Comparison of ENCODE assay signal across 19 cellular contexts in genomic region chr7:151095123-151095797, GRCh38. TPM values are rescaled to one million over a fixed set of nuclear protein-coding genes. Genes with fewer than 3 reads are reported as not detected.
DNase-seq lines count a peak whose midpoint lies in the region; ATAC-seq, FAIRE-seq and TF ChIP-seq lines count a peak whose summit lies in the region.
"Had no signal": no experiment of that assay in that cellular context is flagged by ENCODE, and none has a peak within 500 bp of the region (broad histone marks: within the 10 kb centered on the region; RNA-seq: fewer than 3 reads in every experiment).

No MANE protein-coding gene starts in this region.

- peaks cover 15% of the 10 kb centered on the region; the same call in 1 of the 2 replicates for H3K36me3 ChIP-seq in BLaER1
- no peaks in the 10 kb centered on the region for H3K36me3 ChIP-seq in Loucy (ENCODE audit: insufficient read depth, low read length)
- H3K36me3 ChIP-seq in GM12878 (ENCODE audit: control insufficient read depth in 2 of 2, insufficient read depth in 2 of 2, low read length in 1 of 2) = peaks cover 0 to 5% of the 10 kb centered on the region in 2 experiments; a peak in 3 of 4 replicates
- H3K36me3 ChIP-seq in neuronal stem cell (replicated peaks in 1 of 2; ENCODE audit: control insufficient read depth in 2 of 2, insufficient read depth in 2 of 2, low read length in 2 of 2) = peaks cover 5 to 41% of the 10 kb centered on the region in 2 donors
- peaks cover 9% of the 10 kb centered on the region for H3K36me3 ChIP-seq in upper lobe of right lung
- H3K36me3 ChIP-seq: neutrophil had no signal

- TF ChIP-seq POLR2A in GM12878 (IDR thresholded peaks at IDR 0.05; ENCODE audit: low read depth, low read length) = no peak

- H3K4me2 ChIP-seq in BLaER1 (peak overlapping the region; percentile 13), Loucy (ENCODE audit: low read depth, low read length, poor library complexity, severe bottlenecking) (no peak overlapping the region), GM12878 (ENCODE audit: control insufficient read depth, insufficient read depth) (no peak overlapping the region), neuronal stem cell (ENCODE audit: insufficient read depth, low read length, poor library complexity, severe bottlenecking) (no peak overlapping the region)
- H3K4me2 ChIP-seq: hepatocyte, KMS-11 had no signal

- H2BK120ac ChIP-seq in neuronal stem cell (ENCODE audit: low read depth, low read length) = no peak overlapping the region

- H3K9ac ChIP-seq in BLaER1 = 0 out of 2 replicates have a peak overlapping the region, but pooled peaks have one; percentile 30
- H3K9ac ChIP-seq in Loucy (ENCODE audit: low read depth, low read length, poor library complexity, severe bottlenecking) = no peak overlapping the region
- H3K9ac ChIP-seq in GM12878 (ENCODE audit: control insufficient read depth, insufficient read depth, low read length) = no peak overlapping the region
- no peak overlapping the region for H3K9ac ChIP-seq in neuronal stem cell (ENCODE audit: low read depth, low read length, poor library complexity)
- H3K9ac ChIP-seq: KMS-11 had no signal

- H4K20me1 ChIP-seq in BLaER1 (peaks cover 99% of the 10 kb centered on the region), Loucy (ENCODE audit: insufficient read depth, low read length, poor library complexity, severe bottlenecking) (peaks cover 42% of the 10 kb centered on the region), GM12878 (ENCODE audit: control insufficient read depth, insufficient read depth) (no peaks in the 10 kb centered on the region; the same call in 1 of the 2 replicates)

- no peak for DNase-seq in GM12878 (ENCODE audit: low read depth, low spot score)
- DNase-seq in neuronal stem cell (ENCODE audit: low spot score) = no peak
- no peak for DNase-seq in cerebellar cortex (ENCODE audit: low spot score)
- no peak for DNase-seq in upper lobe of right lung
- DNase-seq in sciatic nerve (ENCODE audit: low spot score) = no peak
- DNase-seq: activated CD4-positive, alpha-beta T cell treated with anti-CD3 and anti-CD28 coated beads for 48 hours; activated naive CD8-positive, alpha-beta T cell treated with anti-CD3 and anti-CD28 coated beads, Interleukin-2, amount 50 U/mL, for 24 hours; brain microvascular endothelial cell; C1 segment of cervical spinal cord; NCI-H2029; SW 1271; testis had no signal

- H2AFZ ChIP-seq in Loucy (ENCODE audit: low read length) (no peak overlapping the region), GM12878 (ENCODE audit: control insufficient read depth, low read depth, low read length) (no peak overlapping the region), neuronal stem cell (ENCODE audit: low read length) (no peak overlapping the region)
- H2AFZ ChIP-seq: hepatocyte had no signal

- in situ Hi-C loops in GM12878 (cut with MboI) = no loop called here

- H3K23ac ChIP-seq in neuronal stem cell (ENCODE audit: low read depth, low read length, poor library complexity) = peak overlapping the region; percentile 50

- RAD21 ChIA-PET in GM12878 (lab: Charles Lee; ENCODE audit: unreplicated experiment) = no interaction called here

- WGBS in GM12878 (ENCODE audit: insufficient coverage, insufficient replicate concordance, low lambda C conversion rate, missing lambda C conversion rate) = 77% methylated on average over 10 of the region's 10 CpGs
- WGBS in neuronal stem cell (ENCODE audit: extremely low coverage in 2 of 2, insufficient read length in 2 of 2, insufficient replicate concordance in 1 of 2), 2 donors = no CpG with 5 or more reads among the region's 10 CpGs

- no peak overlapping the region for H3K14ac ChIP-seq in neuronal stem cell (ENCODE audit: low read length)

- H4K8ac ChIP-seq in neuronal stem cell (ENCODE audit: low read depth, low read length) = no peak overlapping the region

- intact Hi-C loops in GM12878 (cut with micrococcal nuclease; ENCODE audit: unreplicated experiment) (no loop called here), upper lobe of right lung (cut with DNase I) (no loop called here), sciatic nerve (cut with DNase I) (no loop called here)

- no peak overlapping the region for H4K91ac ChIP-seq in neuronal stem cell (ENCODE audit: low read depth, low read length, poor library complexity)

- no peaks in the 10 kb centered on the region for H3K9me2 ChIP-seq in Loucy (replicated peaks; ENCODE audit: low read depth, low read length)

- H2BK15ac ChIP-seq in neuronal stem cell (ENCODE audit: low read length) = no peak overlapping the region

- H3K9me3 ChIP-seq in BLaER1 = no peaks in the 10 kb centered on the region
- no peaks in the 10 kb centered on the region for H3K9me3 ChIP-seq in Loucy (ENCODE audit: insufficient read depth, low read depth, low read length)
- H3K9me3 ChIP-seq in GM12878 (replicated peaks; ENCODE audit: control insufficient read depth, insufficient read depth, low read length) = no peaks in the 10 kb centered on the region
- H3K9me3 ChIP-seq in neuronal stem cell (replicated peaks in 1 of 2; ENCODE audit: control insufficient read depth in 2 of 2, insufficient read depth in 1 of 2, low read depth in 1 of 2, low read length in 2 of 2) = no peaks in the 10 kb centered on the region
- no peaks in the 10 kb centered on the region for H3K9me3 ChIP-seq in upper lobe of right lung
- H3K9me3 ChIP-seq: neutrophil, testis had no signal

- BruUV-seq in GM12878 (replicated peaks; lab: Mats Ljungman, UMichigan) = no TSS peak

- H3K79me1 ChIP-seq in neuronal stem cell (ENCODE audit: low read depth, low read length) = peaks cover 25% of the 10 kb centered on the region

- peak overlapping the region; percentile 28 for H2AK5ac ChIP-seq in neuronal stem cell (ENCODE audit: low read depth, low read length)

- no peaks in the 10 kb centered on the region for H3F3A ChIP-seq in Loucy (ENCODE audit: low read depth)

- 0 out of 3 replicates have a peak, but pooled peaks have one; percentile 25 for ATAC-seq in GM12878
- no peak for ATAC-seq in upper lobe of right lung
- no peak for ATAC-seq in sciatic nerve
- ATAC-seq in HG03196 (IDR thresholded peaks at IDR 0.05; ENCODE audit: unreplicated experiment) = no peak
- ATAC-seq: activated naive CD8-positive, alpha-beta T cell treated with anti-CD3 and anti-CD28 coated beads, Interleukin-2, amount 50 U/mL, for 24 hours had no signal

- H3K79me2 ChIP-seq in Loucy (ENCODE audit: insufficient read depth, low read length) = peaks cover 70% of the 10 kb centered on the region; the same call in 1 of the 2 replicates
- H3K79me2 ChIP-seq in GM12878 (ENCODE audit: control insufficient read depth, insufficient read depth, low read length) = peaks cover 48% of the 10 kb centered on the region

- CTCF ChIA-PET in GM12878 (lab: Yijun Ruan, JAX) = interaction anchor here (3.4 kb wide), 1 partner anchor 15 kb away, joined by 19 read pairs; no protein-coding TSS in a partner anchor

- H3K27ac ChIP-seq in BLaER1 (peak overlapping the region; percentile 4; the same call in 1 of the 2 replicates), GM12878 (ENCODE audit: control insufficient read depth, insufficient read depth) (no peak overlapping the region), neuronal stem cell (replicated peaks; ENCODE audit: low read length) (no peak overlapping the region), upper lobe of right lung (no peak overlapping the region)
- H3K27ac ChIP-seq: brain microvascular endothelial cell, coronary artery, hepatocyte, KMS-11, neutrophil, testis had no signal

- H3K4ac ChIP-seq in neuronal stem cell (ENCODE audit: low read length) = no peak overlapping the region

- TF ChIP-seq EP300 in GM12878 (IDR thresholded peaks at IDR 0.05; ENCODE audit: borderline replicate concordance in 1 of 2, control insufficient read depth in 1 of 2, low read depth in 2 of 2, low read length in 2 of 2) = no peak

- H3K4me1 ChIP-seq in BLaER1 = peaks cover 90% of the 10 kb centered on the region
- no peaks in the 10 kb centered on the region for H3K4me1 ChIP-seq in Loucy (ENCODE audit: insufficient read depth, low read length, poor library complexity, severe bottlenecking)
- H3K4me1 ChIP-seq in GM12878 (ENCODE audit: control insufficient read depth, insufficient read depth, low read length) = no peaks in the 10 kb centered on the region; the same call in 1 of the 2 replicates
- peaks cover 0 to 2% of the 10 kb centered on the region in 2 donors for H3K4me1 ChIP-seq in neuronal stem cell (ENCODE audit: control insufficient read depth in 2 of 2, insufficient read depth in 1 of 2, low read depth in 1 of 2, low read length in 2 of 2)
- H3K4me1 ChIP-seq in upper lobe of right lung = peaks cover 17% of the 10 kb centered on the region

- H2BK12ac ChIP-seq in neuronal stem cell (ENCODE audit: low read length) = no peak overlapping the region

- H2BK5ac ChIP-seq in neuronal stem cell (ENCODE audit: low read length) = no peak overlapping the region

- no peak overlapping the region for H3K4me3 ChIP-seq in BLaER1
- no peak overlapping the region for H3K4me3 ChIP-seq in Loucy (ENCODE audit: low read length, poor library complexity, severe bottlenecking)
- H3K4me3 ChIP-seq in GM12878 = no peak overlapping the region
- H3K4me3 ChIP-seq in neuronal stem cell (ENCODE audit: low read length in 2 of 2) = no peak overlapping the region
- no peak overlapping the region for H3K4me3 ChIP-seq in upper lobe of right lung
- H3K4me3 ChIP-seq: coronary artery, hepatocyte, testis had no signal

- no peak overlapping the region for H3K18ac ChIP-seq in neuronal stem cell (ENCODE audit: low read length)

- POLR2A ChIA-PET in GM12878 (lab: Charles Lee) = interaction anchor here (0.5 kb wide), 1 partner anchor 422 kb away, joined by 4 read pairs; no protein-coding TSS in a partner anchor

- H3K27me3 ChIP-seq in BLaER1 (no peaks in the 10 kb centered on the region), Loucy (ENCODE audit: insufficient read depth, low read length, poor library complexity, severe bottlenecking) (no peaks in the 10 kb centered on the region), GM12878 (replicated peaks in 1 of 2; ENCODE audit: control insufficient read depth in 2 of 2, insufficient read depth in 2 of 2, low read length in 1 of 2) (no peaks in the 10 kb centered on the region), neuronal stem cell (ENCODE audit: control insufficient read depth in 3 of 3, insufficient read depth in 3 of 3, low read depth in 1 of 3, low read length in 3 of 3) (no peaks in the 10 kb centered on the region), upper lobe of right lung (no peaks in the 10 kb centered on the region)
- H3K27me3 ChIP-seq: brain microvascular endothelial cell, hepatocyte, neutrophil, testis had no signal

- peak; percentile 12; the same call in 1 of the 2 replicates for TF ChIP-seq CTCF in Loucy (conservative IDR thresholded peaks at IDR 0.05; ENCODE audit: low read length)
- no peak for TF ChIP-seq CTCF in GM12878 (IDR thresholded peaks at IDR 0.05 in 2 of 3, conservative IDR thresholded peaks at IDR 0.05 in 1 of 3; ENCODE audit: control insufficient read depth in 2 of 3, extremely low read depth in 1 of 3, insufficient read depth in 1 of 3, low read depth in 3 of 3, low read length in 3 of 3)
- TF ChIP-seq CTCF in upper lobe of right lung (IDR thresholded peaks at IDR 0.05) = no peak

- TF ChIP-seq RAD21 in GM12878 (IDR thresholded peaks at IDR 0.05; ENCODE audit: insufficient read depth, low read depth, low read length) = no peak

- SMC1A ChIA-PET in GM12878 (lab: Charles Lee; ENCODE audit: uncharacterized antibody, unreplicated experiment) = interaction anchor here (0.8 to 1.0 kb wide), 2 partner anchors 16 to 313 kb away, joined by 3 read pairs; no protein-coding TSS in a partner anchor

- FAIRE-seq in GM12878 (lab: Jason Lieb, UNC) = no peak

RNA-seq across cellular contexts. Expression of gene AGAP3, which starts 9.0 kb away (rescaled TPM):
- 96.1 TPM in 2 replicates for total RNA-seq in GM12878 (2013; cell fraction: nucleolus; rRNA removed)
- total RNA-seq in GM12878 (2014; rRNA removed) (20.7 and 24.7 TPM in 2 replicates), GM12878 (2014; rRNA removed; fragmentation: Illumina TruSeq; extraction: Trizol) (13.4 and 15.4 TPM in 2 replicates), GM12878 (2021) (62.9 and 68.1 TPM in 2 replicates), upper lobe of right lung (152 TPM), sciatic nerve (99.7 TPM)
- 7.9 TPM for polyA plus RNA-seq in GM12878 (2011; ENCODE audit: low read depth)
- polyA plus RNA-seq in GM12878 (2011; rRNA removed) (16.6 and 28.5 TPM in 2 replicates), GM12878 (2014; fragmentation: Illumina TruSeq; extraction: Trizol) (7.2 and 16.0 TPM in 2 replicates), GM12878 (2014; fragmentation: Nextera tagmentation; extraction: Ambion mirVana) (1 to 10 TPM; 1.8 to 4.7 TPM), GM12878 (2014; rRNA removed) (39.8 and 40.5 TPM in 2 replicates), GM12878 (2016; fragmentation: Nextera tagmentation; extraction: Ambion mirVana) (1 to 10 TPM; 8.5 to 9.0 TPM)
- polyA plus RNA-seq in GM12878 (2011; cell fraction: cytosol; rRNA removed) = 51.9 and 57.9 TPM in 2 replicates
- polyA plus RNA-seq in GM12878 (2011; cell fraction: nucleus; rRNA removed) = 172 and 269 TPM in 2 replicates
- polyA plus RNA-seq in GM12878 (2012) = 21.8 and 23.5 TPM in 2 replicates
- 25.7 and 40.0 TPM in 2 replicates for polyA minus RNA-seq in GM12878 (2011; rRNA and poly(A)+ RNA removed)
- polyA minus RNA-seq in GM12878 (2011; cell fraction: cytosol; rRNA and poly(A)+ RNA removed) = 17.4 and 25.4 TPM in 2 replicates
- 49.2 and 81.9 TPM in 2 replicates for polyA minus RNA-seq in GM12878 (2011; cell fraction: nucleus; rRNA and poly(A)+ RNA removed)
- 45.7 TPM for polyA plus RNA-seq in neuronal stem cell (2013, experiment 1 of 2)
- 45.5 TPM for polyA plus RNA-seq in neuronal stem cell (2013, experiment 2 of 2)

RNA-seq across cellular contexts. Expression of gene TMUB1, which starts 12.0 kb away (rescaled TPM):
- total RNA-seq in GM12878 (2013; cell fraction: nucleolus; rRNA removed) = 13.2 and 14.1 TPM in 2 replicates
- total RNA-seq in GM12878 (2014; rRNA removed) (48.2 and 51.6 TPM in 2 replicates), GM12878 (2014; rRNA removed; fragmentation: Illumina TruSeq; extraction: Trizol) (10.8 and 12.3 TPM in 2 replicates), GM12878 (2021) (74.7 and 79.5 TPM in 2 replicates), upper lobe of right lung (36.3 TPM), sciatic nerve (27.8 TPM)
- 10.6 TPM for polyA plus RNA-seq in GM12878 (2011; ENCODE audit: low read depth)
- polyA plus RNA-seq in GM12878 (2011; rRNA removed) (4.9 and 17.8 TPM in 2 replicates), GM12878 (2014; fragmentation: Illumina TruSeq; extraction: Trizol) (1.4 and 11.9 TPM in 2 replicates), GM12878 (2014; fragmentation: Nextera tagmentation; extraction: Ambion mirVana) (under 1 TPM in 1 of 2 experiments, not detected in 1; 0.27 TPM), GM12878 (2014; rRNA removed) (63.9 and 74.4 TPM in 2 replicates), GM12878 (2016; fragmentation: Nextera tagmentation; extraction: Ambion mirVana) (10 to 100 TPM; 41.3 to 48.4 TPM)
- 33.1 and 43.2 TPM in 2 replicates for polyA plus RNA-seq in GM12878 (2011; cell fraction: cytosol; rRNA removed)
- 70.0 and 81.9 TPM in 2 replicates for polyA plus RNA-seq in GM12878 (2011; cell fraction: nucleus; rRNA removed)
- polyA plus RNA-seq in GM12878 (2012) = 59.9 and 68.3 TPM in 2 replicates
- polyA minus RNA-seq in GM12878 (2011; rRNA and poly(A)+ RNA removed) = 4.5 and 12.9 TPM in 2 replicates
- 16.6 and 17.5 TPM in 2 replicates for polyA minus RNA-seq in GM12878 (2011; cell fraction: cytosol; rRNA and poly(A)+ RNA removed)
- polyA minus RNA-seq in GM12878 (2011; cell fraction: nucleus; rRNA and poly(A)+ RNA removed) = 8.8 and 11.9 TPM in 2 replicates
- 45.7 TPM for polyA plus RNA-seq in neuronal stem cell (2013, experiment 1 of 2)
- polyA plus RNA-seq in neuronal stem cell (2013, experiment 2 of 2) = 44.8 TPM

RNA-seq across cellular contexts. Expression of gene FASTK, which starts 14.7 kb away (rescaled TPM):
- total RNA-seq in GM12878 (2013; cell fraction: nucleolus; rRNA removed) = 94.3 and 112 TPM in 2 replicates
- total RNA-seq in GM12878 (2014; rRNA removed) (84.3 and 93.9 TPM in 2 replicates), GM12878 (2014; rRNA removed; fragmentation: Illumina TruSeq; extraction: Trizol) (22.8 and 26.6 TPM in 2 replicates), GM12878 (2021) (79.2 and 82.0 TPM in 2 replicates), upper lobe of right lung (54.2 TPM), sciatic nerve (57.9 TPM)
- 16.1 TPM for polyA plus RNA-seq in GM12878 (2011; ENCODE audit: low read depth)
- polyA plus RNA-seq in GM12878 (2011; rRNA removed) (13.0 and 26.9 TPM in 2 replicates), GM12878 (2014; fragmentation: Illumina TruSeq; extraction: Trizol) (8.5 and 23.7 TPM in 2 replicates), GM12878 (2014; fragmentation: Nextera tagmentation; extraction: Ambion mirVana) (1 to 10 TPM in 1 of 2 experiments, under 1 TPM in 1; 0.19 to 4.1 TPM), GM12878 (2014; rRNA removed) (102 and 123 TPM in 2 replicates), GM12878 (2016; fragmentation: Nextera tagmentation; extraction: Ambion mirVana) (10 to 100 TPM; 86.3 to 96.5 TPM)
- polyA plus RNA-seq in GM12878 (2011; cell fraction: cytosol; rRNA removed) = 41.0 and 54.1 TPM in 2 replicates
- polyA plus RNA-seq in GM12878 (2011; cell fraction: nucleus; rRNA removed) = 382 and 387 TPM in 2 replicates
- 54.4 and 55.2 TPM in 2 replicates for polyA plus RNA-seq in GM12878 (2012)
- 18.9 and 39.2 TPM in 2 replicates for polyA minus RNA-seq in GM12878 (2011; rRNA and poly(A)+ RNA removed)
- 13.2 and 13.5 TPM in 2 replicates for polyA minus RNA-seq in GM12878 (2011; cell fraction: cytosol; rRNA and poly(A)+ RNA removed)
- polyA minus RNA-seq in GM12878 (2011; cell fraction: nucleus; rRNA and poly(A)+ RNA removed) = 59.7 and 77.0 TPM in 2 replicates
- polyA plus RNA-seq in neuronal stem cell (2013, experiment 1 of 2) = 40.4 TPM
- 40.8 TPM for polyA plus RNA-seq in neuronal stem cell (2013, experiment 2 of 2)

RNA-seq across cellular contexts. Expression of gene SLC4A2, which starts 35.9 kb away (rescaled TPM):
- total RNA-seq in GM12878 (2013; cell fraction: nucleolus; rRNA removed) = 37.3 and 42.1 TPM in 2 replicates
- total RNA-seq in GM12878 (2014; rRNA removed) (50.7 and 51.0 TPM in 2 replicates), GM12878 (2014; rRNA removed; fragmentation: Illumina TruSeq; extraction: Trizol) (15.6 and 17.4 TPM in 2 replicates), GM12878 (2021) (69.1 and 78.6 TPM in 2 replicates), upper lobe of right lung (178 TPM), sciatic nerve (87.5 TPM)
- 14.2 TPM for polyA plus RNA-seq in GM12878 (2011; ENCODE audit: low read depth)
- polyA plus RNA-seq in GM12878 (2011; rRNA removed) (10.8 and 25.8 TPM in 2 replicates), GM12878 (2014; fragmentation: Illumina TruSeq; extraction: Trizol) (2.9 and 21.9 TPM in 2 replicates), GM12878 (2014; fragmentation: Nextera tagmentation; extraction: Ambion mirVana) (10 to 100 TPM in 1 of 2 experiments, 1 to 10 TPM in 1; 2.7 to 12.1 TPM), GM12878 (2014; rRNA removed) (63.8 and 68.7 TPM in 2 replicates), GM12878 (2016; fragmentation: Nextera tagmentation; extraction: Ambion mirVana) (10 to 100 TPM; 34.4 to 38.9 TPM)
- 32.2 and 35.6 TPM in 2 replicates for polyA plus RNA-seq in GM12878 (2011; cell fraction: cytosol; rRNA removed)
- 168 and 199 TPM in 2 replicates for polyA plus RNA-seq in GM12878 (2011; cell fraction: nucleus; rRNA removed)
- 46.6 and 51.1 TPM in 2 replicates for polyA plus RNA-seq in GM12878 (2012)
- 10.8 and 27.9 TPM in 2 replicates for polyA minus RNA-seq in GM12878 (2011; rRNA and poly(A)+ RNA removed)
- 10.4 and 11.4 TPM in 2 replicates for polyA minus RNA-seq in GM12878 (2011; cell fraction: cytosol; rRNA and poly(A)+ RNA removed)
- polyA minus RNA-seq in GM12878 (2011; cell fraction: nucleus; rRNA and poly(A)+ RNA removed) = 46.8 and 68.3 TPM in 2 replicates
- 47.2 TPM for polyA plus RNA-seq in neuronal stem cell (2013, experiment 1 of 2)
- polyA plus RNA-seq in neuronal stem cell (2013, experiment 2 of 2) = 44.5 TPM

RNA-seq across cellular contexts. Expression of gene CDK5, which starts 37.6 kb away (rescaled TPM):
- 7.9 and 9.3 TPM in 2 replicates for total RNA-seq in GM12878 (2013; cell fraction: nucleolus; rRNA removed)
- total RNA-seq in GM12878 (2014; rRNA removed) (25.9 and 30.3 TPM in 2 replicates), GM12878 (2014; rRNA removed; fragmentation: Illumina TruSeq; extraction: Trizol) (18.2 and 19.4 TPM in 2 replicates), GM12878 (2021) (19.1 and 19.7 TPM in 2 replicates), upper lobe of right lung (10.4 TPM), sciatic nerve (5.7 TPM)
- polyA plus RNA-seq in GM12878 (2011; ENCODE audit: low read depth) = 6.6 TPM
- polyA plus RNA-seq in GM12878 (2011; rRNA removed) (20.2 and 24.5 TPM in 2 replicates), GM12878 (2014; fragmentation: Illumina TruSeq; extraction: Trizol) (13.9 and 19.4 TPM in 2 replicates), GM12878 (2014; fragmentation: Nextera tagmentation; extraction: Ambion mirVana) (1 to 10 TPM; 1.5 to 8.1 TPM), GM12878 (2014; rRNA removed) (23.5 and 27.6 TPM in 2 replicates), GM12878 (2016; fragmentation: Nextera tagmentation; extraction: Ambion mirVana) (10 to 100 TPM; 33.1 to 33.4 TPM)
- polyA plus RNA-seq in GM12878 (2011; cell fraction: cytosol; rRNA removed) = 39.7 and 49.3 TPM in 2 replicates
- 31.1 TPM in 2 replicates for polyA plus RNA-seq in GM12878 (2011; cell fraction: nucleus; rRNA removed)
- 11.1 and 12.6 TPM in 2 replicates for polyA plus RNA-seq in GM12878 (2012)
- polyA minus RNA-seq in GM12878 (2011; rRNA and poly(A)+ RNA removed) = 24.7 and 28.3 TPM in 2 replicates
- polyA minus RNA-seq in GM12878 (2011; cell fraction: cytosol; rRNA and poly(A)+ RNA removed) = 7.6 and 12.2 TPM in 2 replicates
- 13.7 and 18.2 TPM in 2 replicates for polyA minus RNA-seq in GM12878 (2011; cell fraction: nucleus; rRNA and poly(A)+ RNA removed)
- 14.1 TPM for polyA plus RNA-seq in neuronal stem cell (2013, experiment 1 of 2)
- polyA plus RNA-seq in neuronal stem cell (2013, experiment 2 of 2) = 13.9 TPM
